8 cellular contexts compared by ENCODE assay signal in genomic region chr1:209860293-209860881, GRCh38. TPM values are rescaled to one million over a fixed set of nuclear protein-coding genes. Genes with fewer than 3 reads are reported as not detected.
A peak's percentile ranks its signal among the peaks of the same experiment; 100 is the strongest.
DNase-seq lines count a peak whose midpoint lies in the region; ATAC-seq lines count a peak whose summit lies in the region.

No MANE protein-coding gene starts in this region.

- H4K8ac ChIP-seq in mesenchymal stem cell (ENCODE audit: low read length), result no peak overlapping the region

- H3K4me3 ChIP-seq in mesenchymal stem cell (ENCODE audit: insufficient read depth in 1 of 2, low read depth in 1 of 2, low read length in 2 of 2), result no peak overlapping the region

- ATAC-seq in GM19397 (IDR thresholded peaks at IDR 0.05; ENCODE audit: unreplicated experiment) (peak; percentile 87), HG03460 (IDR thresholded peaks at IDR 0.05; ENCODE audit: unreplicated experiment) (peak; percentile 95)

- H3K36me3 ChIP-seq in mesenchymal stem cell (ENCODE audit: control insufficient read depth in 1 of 2, insufficient read depth in 2 of 2, low read depth in 1 of 2, low read length in 2 of 2), result peaks cover 5 to 24% of the 10 kb centered on the region in 2 experiments

- H3K4me1 ChIP-seq in mesenchymal stem cell (ENCODE audit: control insufficient read depth, insufficient read depth, low read depth, low read length), result peaks cover 2% of the 10 kb centered on the region

- H4K91ac ChIP-seq in mesenchymal stem cell (ENCODE audit: low read length), result no peak overlapping the region

- peaks cover 0 to 9% of the 10 kb centered on the region in 2 experiments for H3K27me3 ChIP-seq in mesenchymal stem cell (ENCODE audit: control insufficient read depth in 1 of 2, insufficient read depth in 1 of 2, low read length in 2 of 2)

- H2BK120ac ChIP-seq in mesenchymal stem cell (ENCODE audit: low read depth, low read length), result no peak overlapping the region

- WGBS in mesenchymal stem cell, result 0% methylated on average over 5 of the region's 7 CpGs

- no peaks in the 10 kb centered on the region for H3K79me1 ChIP-seq in mesenchymal stem cell (replicated peaks; ENCODE audit: low read length, poor library complexity, severe bottlenecking)

- H2BK5ac ChIP-seq in mesenchymal stem cell (ENCODE audit: low read depth, low read length, poor library complexity, severe bottlenecking), result no peak overlapping the region

- no peak overlapping the region for H3K9ac ChIP-seq in mesenchymal stem cell (ENCODE audit: low read length)

- no peak overlapping the region for H3K18ac ChIP-seq in mesenchymal stem cell (ENCODE audit: low read depth in 1 of 2, low read length in 2 of 2)

- H2AFZ ChIP-seq in mesenchymal stem cell (ENCODE audit: low read depth, low read length), result no peak overlapping the region

- H3K27ac ChIP-seq in mesenchymal stem cell (ENCODE audit: low read length, poor library complexity, severe bottlenecking), result no peak overlapping the region

- no peaks in the 10 kb centered on the region for H3K9me3 ChIP-seq in mesenchymal stem cell (ENCODE audit: control insufficient read depth, low read length)

- no peak overlapping the region for H2BK15ac ChIP-seq in mesenchymal stem cell (ENCODE audit: low read depth, poor library complexity, severe bottlenecking)

- no peak overlapping the region for H3K4me2 ChIP-seq in mesenchymal stem cell (ENCODE audit: low read length, poor library complexity, severe bottlenecking)

- no peak overlapping the region for H3K23ac ChIP-seq in mesenchymal stem cell (ENCODE audit: low read length in 2 of 2)

- no peak overlapping the region for H2BK12ac ChIP-seq in mesenchymal stem cell (ENCODE audit: low read length in 2 of 2)

- peak; percentile 85 for DNase-seq in CMK (ENCODE audit: low read depth)
- DNase-seq in NCI-H774 (lab: John Stamatoyannopoulos, UW), result peak; percentile 65
- DNase-seq in activated CD4-positive, alpha-beta T cell treated with anti-CD3 and anti-CD28 coated beads, Interleukin-2, amount 50 U/mL, for 48 hours, result peak; percentile 70 to 81
- peak; percentile 64 for DNase-seq in effector CD4-positive, alpha-beta T cell
- peak; percentile 82 for DNase-seq in mesenchymal stem cell
- DNase-seq in stimulated activated CD8-positive, alpha-beta memory T cell treated with anti-CD3 and anti-CD28 coated beads, Interleukin-2, amount 100 ng/mL, for 48 hours (ENCODE audit: low read depth in 2 of 2), result peak; percentile 44 to 54

- H3K4ac ChIP-seq in mesenchymal stem cell (ENCODE audit: low read depth in 1 of 2, low read length in 2 of 2), result no peak overlapping the region

- H3K14ac ChIP-seq in mesenchymal stem cell (ENCODE audit: low read length in 2 of 2), result no peak overlapping the region

- H2AK5ac ChIP-seq in mesenchymal stem cell (ENCODE audit: low read length, severe bottlenecking), result no peak overlapping the region

RNA-seq across cellular contexts. Expression of gene UTP25, which starts 32.6 kb away (rescaled TPM):
- 3.3 TPM for polyA plus RNA-seq in mesenchymal stem cell (2013, experiment 1 of 2)
- 3.3 TPM for polyA plus RNA-seq in mesenchymal stem cell (2013, experiment 2 of 2)

RNA-seq across cellular contexts. Expression of gene IRF6, which starts 54.4 kb away (rescaled TPM):
- polyA plus RNA-seq in mesenchymal stem cell (2013, experiment 1 of 2), result 0.69 TPM
- 0.64 TPM for polyA plus RNA-seq in mesenchymal stem cell (2013, experiment 2 of 2)
